1 cellular context compared by ENCODE assay signal in the genomic region with DNA sequence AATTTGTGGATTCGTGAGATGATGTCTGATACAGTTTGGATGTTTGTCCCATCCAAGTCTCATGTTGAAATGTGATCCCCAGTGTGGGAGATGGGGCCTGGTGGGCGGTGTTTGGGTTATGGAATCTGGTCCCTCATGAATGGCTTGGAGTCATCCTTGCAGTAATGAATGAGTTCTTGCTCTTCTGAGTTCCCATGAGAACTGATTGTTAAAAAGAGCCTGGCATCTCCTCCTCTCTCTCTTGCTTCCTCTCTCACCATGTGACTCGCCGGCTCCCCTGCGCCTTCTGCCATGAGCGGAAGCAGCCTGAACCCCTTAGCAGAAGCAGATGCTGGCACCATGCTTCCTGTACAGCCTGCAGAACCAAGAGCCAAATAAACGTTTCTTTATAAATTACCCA.
TF ChIP-seq lines count a peak whose summit lies in the region.

No MANE protein-coding gene starts in this region.

TF ChIP-seq in GM23338, 12 proteins besides CTCF, POLR2A, EP300 and RAD21 (continued from another document):
- TF ChIP-seq, protein P1, sequence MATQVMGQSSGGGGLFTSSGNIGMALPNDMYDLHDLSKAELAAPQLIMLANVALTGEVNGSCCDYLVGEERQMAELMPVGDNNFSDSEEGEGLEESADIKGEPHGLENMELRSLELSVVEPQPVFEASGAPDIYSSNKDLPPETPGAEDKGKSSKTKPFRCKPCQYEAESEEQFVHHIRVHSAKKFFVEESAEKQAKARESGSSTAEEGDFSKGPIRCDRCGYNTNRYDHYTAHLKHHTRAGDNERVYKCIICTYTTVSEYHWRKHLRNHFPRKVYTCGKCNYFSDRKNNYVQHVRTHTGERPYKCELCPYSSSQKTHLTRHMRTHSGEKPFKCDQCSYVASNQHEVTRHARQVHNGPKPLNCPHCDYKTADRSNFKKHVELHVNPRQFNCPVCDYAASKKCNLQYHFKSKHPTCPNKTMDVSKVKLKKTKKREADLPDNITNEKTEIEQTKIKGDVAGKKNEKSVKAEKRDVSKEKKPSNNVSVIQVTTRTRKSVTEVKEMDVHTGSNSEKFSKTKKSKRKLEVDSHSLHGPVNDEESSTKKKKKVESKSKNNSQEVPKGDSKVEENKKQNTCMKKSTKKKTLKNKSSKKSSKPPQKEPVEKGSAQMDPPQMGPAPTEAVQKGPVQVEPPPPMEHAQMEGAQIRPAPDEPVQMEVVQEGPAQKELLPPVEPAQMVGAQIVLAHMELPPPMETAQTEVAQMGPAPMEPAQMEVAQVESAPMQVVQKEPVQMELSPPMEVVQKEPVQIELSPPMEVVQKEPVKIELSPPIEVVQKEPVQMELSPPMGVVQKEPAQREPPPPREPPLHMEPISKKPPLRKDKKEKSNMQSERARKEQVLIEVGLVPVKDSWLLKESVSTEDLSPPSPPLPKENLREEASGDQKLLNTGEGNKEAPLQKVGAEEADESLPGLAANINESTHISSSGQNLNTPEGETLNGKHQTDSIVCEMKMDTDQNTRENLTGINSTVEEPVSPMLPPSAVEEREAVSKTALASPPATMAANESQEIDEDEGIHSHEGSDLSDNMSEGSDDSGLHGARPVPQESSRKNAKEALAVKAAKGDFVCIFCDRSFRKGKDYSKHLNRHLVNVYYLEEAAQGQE (IDR thresholded peaks at IDR 0.05; ENCODE audit: unreplicated experiment), result no peak
- TF ChIP-seq ZNF114 (CRISPR knock-in tag; IDR thresholded peaks at IDR 0.05), result no peak
- no peak for TF ChIP-seq POLR2AphosphoS5 (IDR thresholded peaks at IDR 0.05; ENCODE audit: low read depth)
- TF ChIP-seq ZNF331 (CRISPR knock-in tag; IDR thresholded peaks at IDR 0.05; ENCODE audit: low read depth), result no peak
- TF ChIP-seq NANOG (IDR thresholded peaks at IDR 0.05; ENCODE audit: borderline replicate concordance), result no peak
- TF ChIP-seq STAT1 (IDR thresholded peaks at IDR 0.05; ENCODE audit: unreplicated experiment), result no peak
- no peak for TF ChIP-seq EZH2phosphoT487 (IDR thresholded peaks at IDR 0.05; ENCODE audit: unreplicated experiment)
- TF ChIP-seq CREB1 (CRISPR knock-in tag; IDR thresholded peaks at IDR 0.05; ENCODE audit: low read depth), result no peak
